Comparison of ENCODE assay signal across 24 cellular contexts in the genomic region with DNA sequence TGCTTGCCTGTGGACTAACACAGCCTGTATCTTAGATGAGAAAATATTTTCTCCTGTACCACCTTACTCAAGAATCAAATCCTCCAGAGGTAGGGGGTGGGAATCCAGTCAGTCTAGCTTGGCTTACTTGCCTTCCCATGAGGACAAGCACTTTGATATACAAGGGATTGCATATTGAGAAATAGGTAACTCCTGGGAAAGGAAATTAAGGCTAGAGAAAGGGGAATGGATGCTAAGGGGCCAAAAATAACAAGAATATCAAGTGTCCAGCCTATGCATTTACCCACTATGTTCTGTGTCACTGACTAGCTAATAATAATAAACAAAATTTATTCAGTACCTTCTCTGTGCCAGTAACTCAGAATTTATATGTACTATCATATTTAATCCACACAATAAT.
"Had no signal": no experiment of that assay in that cellular context is flagged by ENCODE, and none has a peak within 500 bp of the region (broad histone marks: within the 10 kb centered on the region; RNA-seq: fewer than 3 reads in every experiment).

No MANE protein-coding gene starts in this region.

- H3K36me3 ChIP-seq: brain microvascular endothelial cell had no signal

- H3K27ac ChIP-seq: brain microvascular endothelial cell, SK-N-MC had no signal

- H3K27me3 Mint-ChIP-seq: activated B cell treated with CpG ODN at 0.5 μM for 24 hours had no signal

- H3K36me3 Mint-ChIP-seq: activated CD8-positive, alpha-beta memory T cell treated with anti-CD3 and anti-CD28 coated beads, Interleukin-2, amount 10 ng/mL, durations not matched to agents 7 days and 5 days; activated naive CD8-positive, alpha-beta T cell; T-cell had no signal

- DNase-seq: activated B cell treated with CpG ODN at 0.5 μM for 24 hours; activated CD4-positive, alpha-beta T cell treated with anti-CD3 and anti-CD28 coated beads for 1 hour; activated CD4-positive, alpha-beta T cell treated with anti-CD3 and anti-CD28 coated beads, Interleukin-2, amount 10 ng/mL, durations not matched to agents 24 days and 14 days; activated CD4-positive, alpha-beta T cell treated with anti-CD3 and anti-CD28 coated beads, Interleukin-2, amount 50 U/mL, for 48 hours; activated CD8-positive, alpha-beta memory T cell treated with anti-CD3 and anti-CD28 coated beads, Interleukin-2, amount 10 ng/mL, durations not matched to agents 7 days and 5 days; activated gamma-delta T cell; activated naive CD4-positive, alpha-beta T cell treated with anti-CD3 and anti-CD28 coated beads for 36 hours; activated T-cell treated with anti-CD3 and anti-CD28 coated beads, Interleukin-2, amount 50 U/mL, for 24 hours; amygdala; brain microvascular endothelial cell; Kasumi-1; KBM-7; NCI-H1048; NCI-H1930; NCI-H2171 treated with DMSO at 0.1 percent for 48 hours; NCI-H226; NCI-H526 treated with DMSO at 0.1 percent for 48 hours; NCI-H82; SIG-M5; T-cell; T-helper 2 cell; T1000 had no signal

- H3K27ac Mint-ChIP-seq: activated B cell treated with CpG ODN at 0.5 μM for 24 hours; activated CD4-positive, alpha-beta T cell treated with anti-CD3 and anti-CD28 coated beads, Interleukin-2, amount 10 ng/mL, durations not matched to agents 24 days and 14 days; activated CD8-positive, alpha-beta memory T cell treated with anti-CD3 and anti-CD28 coated beads, Interleukin-2, amount 10 ng/mL, durations not matched to agents 7 days and 5 days; activated naive CD4-positive, alpha-beta T cell treated with anti-CD3 and anti-CD28 coated beads for 36 hours; activated naive CD8-positive, alpha-beta T cell; activated T-cell treated with anti-CD3 and anti-CD28 coated beads, Interleukin-2, amount 50 U/mL, for 24 hours; T-cell had no signal

- H3K4me3 Mint-ChIP-seq: activated B cell treated with CpG ODN at 0.5 μM for 24 hours; activated CD4-positive, alpha-beta T cell treated with anti-CD3 and anti-CD28 coated beads, Interleukin-2, amount 10 ng/mL, durations not matched to agents 24 days and 14 days; activated CD8-positive, alpha-beta memory T cell treated with anti-CD3 and anti-CD28 coated beads, Interleukin-2, amount 10 ng/mL, durations not matched to agents 7 days and 5 days; activated naive CD4-positive, alpha-beta T cell treated with anti-CD3 and anti-CD28 coated beads for 36 hours; activated naive CD8-positive, alpha-beta T cell; activated T-cell treated with anti-CD3 and anti-CD28 coated beads, Interleukin-2, amount 50 U/mL, for 24 hours; T-cell had no signal

- H3K9me3 Mint-ChIP-seq: activated B cell treated with CpG ODN at 0.5 μM for 24 hours; activated CD4-positive, alpha-beta T cell treated with anti-CD3 and anti-CD28 coated beads, Interleukin-2, amount 10 ng/mL, durations not matched to agents 24 days and 14 days; activated naive CD4-positive, alpha-beta T cell treated with anti-CD3 and anti-CD28 coated beads for 36 hours; activated T-cell treated with anti-CD3 and anti-CD28 coated beads, Interleukin-2, amount 50 U/mL, for 24 hours; T-cell had no signal

- H3K4me1 Mint-ChIP-seq: T-cell had no signal

- ATAC-seq: activated CD8-positive, alpha-beta memory T cell treated with anti-CD3 and anti-CD28 coated beads, Interleukin-2, amount 10 ng/mL, durations not matched to agents 7 days and 5 days; T-cell had no signal

- H3K27me3 ChIP-seq: brain microvascular endothelial cell had no signal

- H3K4me3 ChIP-seq: SK-N-MC had no signal
